10 cellular contexts compared by ENCODE assay signal in the genomic region with DNA sequence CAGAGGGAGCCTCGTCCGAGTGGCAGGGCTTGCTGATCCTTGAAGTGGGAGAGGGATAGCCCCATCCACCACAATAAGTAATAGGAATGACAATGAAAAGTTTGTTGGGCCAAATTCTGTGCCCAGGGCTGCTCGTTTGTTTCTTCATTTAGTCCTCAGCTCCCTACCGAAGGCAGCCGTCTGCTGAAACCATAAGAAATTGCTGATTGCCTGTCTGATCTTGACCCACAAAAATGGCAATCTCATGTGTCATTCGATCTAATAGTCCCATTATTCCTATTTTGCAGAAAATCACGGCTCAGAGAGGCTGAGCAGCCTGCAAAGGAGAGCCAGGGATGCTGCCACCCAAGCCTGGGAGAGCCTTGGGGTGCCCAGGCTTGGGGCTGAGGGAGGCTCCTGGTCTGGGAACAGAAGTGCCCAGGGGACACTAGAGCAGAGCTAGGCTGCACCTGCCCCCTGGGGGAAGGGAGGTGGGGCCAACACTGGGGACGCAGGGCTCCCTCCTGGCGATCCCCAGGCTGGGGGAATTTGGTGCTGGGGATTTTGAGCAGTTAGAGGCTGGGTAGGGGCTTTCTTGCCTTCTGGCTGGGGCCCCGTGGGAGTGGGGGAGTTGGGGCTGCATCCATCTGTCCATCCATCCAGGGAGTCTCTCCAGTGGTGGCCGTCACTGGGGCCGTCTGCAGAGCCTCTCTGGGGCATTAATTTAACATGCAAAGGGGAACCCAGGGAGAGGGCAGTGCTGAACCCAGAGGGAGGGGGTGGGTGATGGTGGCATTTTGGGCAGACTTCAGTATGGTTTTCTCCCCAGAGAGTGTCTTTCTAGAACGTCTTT.
DNase-seq lines count a peak whose midpoint lies in the region; ATAC-seq and TF ChIP-seq lines count a peak whose summit lies in the region.
"Had no signal": no experiment of that assay in that cellular context is flagged by ENCODE, and none has a peak within 500 bp of the region (broad histone marks: within the 10 kb centered on the region; RNA-seq: fewer than 3 reads in every experiment).

No MANE protein-coding gene starts in this region.

- no peak overlapping the region for H3K4me3 ChIP-seq in BLaER1
- no peak overlapping the region for H3K4me3 ChIP-seq in foreskin fibroblast (ENCODE audit: low read depth in 1 of 2, low read length in 2 of 2)
- H3K4me3 ChIP-seq: testis had no signal

- TF ChIP-seq CTCF in foreskin fibroblast (IDR thresholded peaks at IDR 0.05; ENCODE audit: low read depth, low read length), result no peak

- no peaks in the 10 kb centered on the region for H4K20me1 ChIP-seq in BLaER1

- peaks cover 4% of the 10 kb centered on the region for H3K9me3 ChIP-seq in BLaER1
- H3K9me3 ChIP-seq: testis had no signal

- DNase-seq in NCI-H226 (peak; percentile 28), foreskin fibroblast (peak; percentile 60 to 80), NCI-H2107 (lab: John Stamatoyannopoulos, UW) (no peak), GM19238 (ENCODE audit: insufficient read length, low spot score) (no peak), NCI-H1105 (lab: John Stamatoyannopoulos, UW) (no peak)
- DNase-seq: retina, testis had no signal

- ATAC-seq in HG03280 (IDR thresholded peaks at IDR 0.05; ENCODE audit: unreplicated experiment), result no peak

- H3K27ac ChIP-seq in BLaER1, result no peak overlapping the region; the same call in 1 of the 2 replicates
- H3K27ac ChIP-seq: testis had no signal

- TF ChIP-seq POLR2A in GM18951 (IDR thresholded peaks at IDR 0.05; ENCODE audit: extremely low read depth, insufficient read depth, insufficient read length), result peak; percentile 18

- in situ Hi-C loops in GM18951 (cut with MboI; ENCODE audit: low sequenced_read_pairs, unreplicated experiment), result no loop called here

- no peaks in the 10 kb centered on the region for H3K27me3 ChIP-seq in BLaER1
- H3K27me3 ChIP-seq: testis had no signal

- peak overlapping the region; percentile 73 for H3K4me2 ChIP-seq in BLaER1

- H3K36me3 ChIP-seq in BLaER1, result no peaks in the 10 kb centered on the region

- peak overlapping the region; percentile 7; the same call in 1 of the 2 replicates for H3K9ac ChIP-seq in BLaER1

- H3K4me1 ChIP-seq in BLaER1, result peaks cover 88% of the 10 kb centered on the region
- H3K4me1 ChIP-seq: testis had no signal

Comparison
In these comparisons a context has a peak if more than half of its experiments do, and no peak if none do; other contexts are left out.
1. DNase-seq: peak in NCI-H226 (single experiment) and foreskin fibroblast (2 of 2); none in NCI-H2107 (single experiment), GM19238 (single experiment) and NCI-H1105 (single experiment).